Comparison of ENCODE assay signal across 8 cellular contexts in genomic region chr3:130746296-130747039, GRCh38. TPM values are rescaled to one million over a fixed set of nuclear protein-coding genes. Genes with fewer than 3 reads are reported as not detected.
A peak's percentile ranks its signal among the peaks of the same experiment; 100 is the strongest.
DNase-seq lines count a peak whose midpoint lies in the region; ATAC-seq and TF ChIP-seq lines count a peak whose summit lies in the region.

TSS of gene PIK3R4 (minus strand) at chr3:130746829. CDS start at chr3:130745218, 1,611 bp downstream.

- H3K27ac ChIP-seq in heart right ventricle = peak within 1 kb of the TSS; percentile 39 to 96 (median 90)
- H3K27ac ChIP-seq in upper lobe of left lung = peak within 1 kb of the TSS; percentile 83 to 88 (median 86)

- H3K36me3 ChIP-seq in heart right ventricle (peaks cover 0 to 32% (median 0%) of the 10 kb centered on the region in 9 donors), upper lobe of left lung (peaks cover 0 to 16% (median 2%) of the 10 kb centered on the region in 4 donors)

- H3K27me3 ChIP-seq in heart right ventricle (no peaks in the 10 kb centered on the region), upper lobe of left lung (no peaks in the 10 kb centered on the region)

- 0% methylated on average over 42 of the region's 42 CpGs for WGBS in heart right ventricle, 2 donors
- WGBS in upper lobe of left lung, 2 donors = 0% methylated on average over 29 to 42 of the region's 42 CpGs

- ATAC-seq in HG02870 (IDR thresholded peaks at IDR 0.05; ENCODE audit: unreplicated experiment) = peak; percentile 96
- ATAC-seq in heart right ventricle = peak; percentile 95 to 99 (median 98)
- ATAC-seq in upper lobe of left lung (ENCODE audit: low FRiP score in 2 of 2) = peak; percentile 95 to 96

- TF ChIP-seq CTCF in GM13976 (IDR thresholded peaks at IDR 0.05; ENCODE audit: borderline replicate concordance, control extremely low read depth, extremely low read depth, insufficient read depth, missing control alignments) (no peak), heart right ventricle (IDR thresholded peaks at IDR 0.05) (no peak), upper lobe of left lung (IDR thresholded peaks at IDR 0.05) (no peak)

- H3K4me1 ChIP-seq in heart right ventricle = peaks cover 0 to 59% (median 47%) of the 10 kb centered on the region in 9 donors
- H3K4me1 ChIP-seq in upper lobe of left lung = peaks cover 30 to 49% (median 33%) of the 10 kb centered on the region in 4 donors

- in situ Hi-C loops in GM13976 (cut with MboI; ENCODE audit: low sequenced_read_pairs, unreplicated experiment) = no loop called here

- peak within 1 kb of the TSS; percentile 60 to 93 (median 84) for H3K4me3 ChIP-seq in heart right ventricle
- H3K4me3 ChIP-seq in upper lobe of left lung = peak within 1 kb of the TSS; percentile 16 to 82 (median 62)

- peak; percentile 96 for DNase-seq in GM13976 (ENCODE audit: low spot score)
- DNase-seq in NCI-H146 treated with DMSO at 0.1 percent for 48 hours (lab: John Stamatoyannopoulos, UW; ENCODE audit: unreplicated experiment) = peak; percentile 100
- peak; percentile 98 for DNase-seq in amniotic epithelial cell (ENCODE audit: low read depth)
- DNase-seq in heart right ventricle = peak; percentile 86 to 97
- peak; percentile 93 to 99 (median 97) for DNase-seq in posterior cingulate gyrus
- DNase-seq in upper lobe of left lung = peak; percentile 86 to 97

- H3K9me3 ChIP-seq in heart right ventricle = no peaks in the 10 kb centered on the region
- H3K9me3 ChIP-seq in upper lobe of left lung = no peaks in the 10 kb centered on the region

- intact Hi-C loops in T-helper 1 cell treated with Interleukin-12 subunit alpha and Interleukin-12 subunit beta and Interleukin-4 antibody, amounts not matched to agents 30 ng/mL and 1 ng/mL, for 36 hours (cut with micrococcal nuclease) = loop anchor here (1.0 to 5.0 kb wide), 14 partner anchors 13 to 1976 kb away; partner anchors contain the start of genes ASTE1, DNAJC13, IFT122 and NEK11
- intact Hi-C loops in heart right ventricle (cut with DNase I) (no loop called here), posterior cingulate gyrus (cut with DNase I) (loop anchor here (2.0 kb wide), 1 partner anchor 146 kb away; no protein-coding TSS in a partner anchor)

- no peak for TF ChIP-seq EP300 in upper lobe of left lung (IDR thresholded peaks at IDR 0.05)

- peak in 3 of 4 donors; percentile 45 to 80 (median 77) for TF ChIP-seq POLR2A in upper lobe of left lung (IDR thresholded peaks at IDR 0.05)

RNA-seq across cellular contexts. Expression of gene PIK3R4, which starts in this region (rescaled TPM):
- total RNA-seq in T-helper 1 cell treated with Interleukin-12 subunit alpha and Interleukin-12 subunit beta and Interleukin-4 antibody, amounts not matched to agents 30 ng/mL and 1 ng/mL, for 36 hours = 27.8 and 29.9 TPM in 2 replicates
- 10 to 100 TPM; 12.3 to 22.3 (median 17.1) TPM for total RNA-seq in heart right ventricle
- polyA plus RNA-seq in heart right ventricle = 10 to 100 TPM; 14.7 to 17.7 TPM
- 10 to 100 TPM; 24.6 to 44.2 (median 33.4) TPM for total RNA-seq in upper lobe of left lung

Comparison
In these comparisons a context has a peak if more than half of its experiments do, and no peak if none do; other contexts are left out.
1. Peak in every context shown above with its lines: DNase-seq, ATAC-seq, H3K4me3 ChIP-seq and H3K27ac ChIP-seq.
2. intact Hi-C loops: an anchor here in T-helper 1 cell treated with Interleukin-12 subunit alpha and Interleukin-12 subunit beta and Interleukin-4 antibody, amounts not matched to agents 30 ng/mL and 1 ng/mL, for 36 hours (1.0 to 5.0 kb wide) and posterior cingulate gyrus (2.0 kb wide); none called in heart right ventricle.